9 cellular contexts compared by ENCODE assay signal in the genomic region with DNA sequence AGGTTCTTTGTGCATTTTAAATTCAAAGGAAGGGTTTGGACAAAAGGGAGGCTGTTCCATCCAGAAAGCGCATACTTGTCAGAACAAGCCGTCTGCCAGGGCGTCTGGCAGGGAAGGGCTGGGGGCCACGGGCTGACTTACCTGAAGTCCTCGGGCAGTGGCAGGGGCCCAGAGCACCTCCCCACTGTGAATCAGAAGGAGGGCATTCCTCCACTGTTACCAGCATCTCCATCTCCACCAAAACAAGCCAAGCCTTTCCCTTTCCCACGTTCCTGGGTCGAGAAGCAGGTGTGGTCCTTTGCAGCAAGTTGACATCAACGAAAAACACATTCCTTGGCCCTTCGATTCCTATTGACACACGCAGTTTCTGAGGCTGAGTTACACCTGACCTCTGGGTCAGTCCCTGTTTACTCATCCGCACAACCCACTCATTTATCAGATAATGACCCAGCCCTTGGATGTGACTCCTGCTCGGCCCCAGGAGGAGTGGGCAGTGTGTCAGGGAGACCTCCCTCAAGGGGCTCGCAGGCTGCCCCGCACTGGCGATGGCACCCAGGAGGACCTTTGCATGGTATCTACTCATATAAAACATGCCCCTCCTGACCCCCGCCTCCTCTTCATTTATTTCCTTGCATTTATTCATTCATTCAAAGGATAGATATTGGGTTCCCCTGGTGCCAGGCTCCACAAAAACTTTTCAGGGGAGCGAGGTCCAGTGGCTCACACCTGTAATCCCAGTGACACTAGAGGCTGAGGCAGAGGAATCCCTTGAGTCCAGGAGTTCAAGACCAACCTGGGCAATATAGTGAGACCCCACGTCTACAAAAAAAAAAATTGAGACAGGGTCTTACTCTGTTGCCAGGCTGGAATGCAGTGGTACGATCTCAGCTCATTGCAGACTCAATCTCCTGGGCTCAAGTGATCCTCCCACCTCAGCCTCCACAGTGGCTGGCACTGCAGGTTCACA.
DNase-seq lines count a peak whose midpoint lies in the region; ATAC-seq and TF ChIP-seq lines count a peak whose summit lies in the region.
"Had no signal": no experiment of that assay in that cellular context is flagged by ENCODE, and none has a peak within 500 bp of the region (broad histone marks: within the 10 kb centered on the region; RNA-seq: fewer than 3 reads in every experiment).

No MANE protein-coding gene starts in this region.

- no peak for TF ChIP-seq POLR2A in upper lobe of left lung (IDR thresholded peaks at IDR 0.05)

- H3K4me3 Mint-ChIP-seq in activated CD4-positive, alpha-beta T cell treated with anti-CD3 and anti-CD28 coated beads, Interleukin-2, amount 10 ng/mL, durations not matched to agents 24 days and 14 days, result no peak overlapping the region
- peak overlapping the region; percentile 54 for H3K4me3 Mint-ChIP-seq in MCF 10A (ENCODE audit: unreplicated experiment)

- no peaks in the 10 kb centered on the region for H3K27me3 ChIP-seq in lower lobe of right lung (ENCODE audit: low read depth)
- H3K27me3 ChIP-seq in upper lobe of left lung, result no peaks in the 10 kb centered on the region

- H3K27ac ChIP-seq in lower lobe of right lung (peak overlapping the region; percentile 69), upper lobe of left lung (peak overlapping the region; percentile 64 to 84 (median 72))

- ATAC-seq in lower lobe of right lung (peak; percentile 65 to 67), upper lobe of left lung (ENCODE audit: low FRiP score in 2 of 2) (peak; percentile 37 to 74), HG02588 (IDR thresholded peaks at IDR 0.05; ENCODE audit: unreplicated experiment) (no peak), HG02610 (IDR thresholded peaks at IDR 0.05; ENCODE audit: unreplicated experiment) (no peak)

- peak overlapping the region; percentile 78 for H3K27ac Mint-ChIP-seq in activated CD4-positive, alpha-beta T cell treated with anti-CD3 and anti-CD28 coated beads, Interleukin-2, amount 10 ng/mL, durations not matched to agents 24 days and 14 days
- H3K27ac Mint-ChIP-seq in MCF 10A (ENCODE audit: low read depth, unreplicated experiment), result peak overlapping the region; percentile 97

- H3K9me3 Mint-ChIP-seq in activated CD4-positive, alpha-beta T cell treated with anti-CD3 and anti-CD28 coated beads, Interleukin-2, amount 10 ng/mL, durations not matched to agents 24 days and 14 days, result no peaks in the 10 kb centered on the region
- no peaks in the 10 kb centered on the region for H3K9me3 Mint-ChIP-seq in MCF 10A (ENCODE audit: unreplicated experiment)

- peaks cover 32% of the 10 kb centered on the region for H3K4me1 Mint-ChIP-seq in activated CD4-positive, alpha-beta T cell treated with anti-CD3 and anti-CD28 coated beads, Interleukin-2, amount 10 ng/mL, durations not matched to agents 24 days and 14 days
- H3K4me1 Mint-ChIP-seq in MCF 10A (ENCODE audit: insufficient read depth, unreplicated experiment), result peaks cover 52% of the 10 kb centered on the region

- TF ChIP-seq EP300 in upper lobe of left lung (IDR thresholded peaks at IDR 0.05), result peak in 1 of 4 donors; percentile 32

- CTCF ChIA-PET in MCF 10A (lab: Yijun Ruan, JAX), result interaction anchor here (0.6 to 3.9 kb wide), 23 partner anchors 8 to 582 kb away, joined by 3 to 22 read pairs (median 4); no protein-coding TSS in a partner anchor

- H3K27me3 Mint-ChIP-seq in activated CD4-positive, alpha-beta T cell treated with anti-CD3 and anti-CD28 coated beads, Interleukin-2, amount 10 ng/mL, durations not matched to agents 24 days and 14 days, result no peaks in the 10 kb centered on the region
- no peaks in the 10 kb centered on the region for H3K27me3 Mint-ChIP-seq in MCF 10A (ENCODE audit: insufficient read depth, unreplicated experiment)

- POLR2A ChIA-PET in MCF 10A (lab: Yijun Ruan, JAX), result interaction anchor here (0.6 to 13.9 kb wide), 47 partner anchors 7 to 590 kb away, joined by 3 to 406 read pairs (median 7); partner anchors contain the start of genes IRF2BP2 and TARBP1

- no peak for DNase-seq in activated CD4-positive, alpha-beta T cell treated with anti-CD3 and anti-CD28 coated beads, Interleukin-2, amount 10 ng/mL, durations not matched to agents 24 days and 14 days
- no peak for DNase-seq in activated CD4-positive, alpha-beta T cell treated with anti-CD3 and anti-CD28 coated beads, Interleukin-2, amount 50 U/mL, for 48 hours
- DNase-seq in MCF 10A (ENCODE audit: unreplicated experiment) (peak; percentile 99), lower lobe of right lung (peak; percentile 71), upper lobe of left lung (peak in 1 of 2 donors; percentile 42), NCI-H2196 treated with DMSO at 0.1 percent for 48 hours (lab: John Stamatoyannopoulos, UW; ENCODE audit: unreplicated experiment) (no peak)
- DNase-seq: NCI-H1930 had no signal

- TSS peak; percentile 85 for BruUV-seq in MCF 10A (replicated peaks; lab: Mats Ljungman, UMichigan)

- no peak for TF ChIP-seq CTCF in MCF 10A (IDR thresholded peaks at IDR 0.05; ENCODE audit: unreplicated experiment)
- no peak for TF ChIP-seq CTCF in lower lobe of right lung (IDR thresholded peaks at IDR 0.05)
- no peak for TF ChIP-seq CTCF in upper lobe of left lung (IDR thresholded peaks at IDR 0.05)

- peaks cover 4% of the 10 kb centered on the region for H3K36me3 Mint-ChIP-seq in activated CD4-positive, alpha-beta T cell treated with anti-CD3 and anti-CD28 coated beads, Interleukin-2, amount 10 ng/mL, durations not matched to agents 24 days and 14 days (ENCODE audit: low read depth)
- peaks cover 17% of the 10 kb centered on the region for H3K36me3 Mint-ChIP-seq in MCF 10A (ENCODE audit: insufficient read depth, unreplicated experiment)

- H3K4me3 ChIP-seq in lower lobe of right lung (no peak overlapping the region), upper lobe of left lung (no peak overlapping the region)

- H3K4me1 ChIP-seq in lower lobe of right lung, result peaks cover 53% of the 10 kb centered on the region
- H3K4me1 ChIP-seq in upper lobe of left lung, result peaks cover 24 to 49% (median 37%) of the 10 kb centered on the region in 4 donors

- H3K36me3 ChIP-seq in lower lobe of right lung (no peaks in the 10 kb centered on the region), upper lobe of left lung (no peaks in the 10 kb centered on the region)

- H3K9me3 ChIP-seq in lower lobe of right lung, result no peaks in the 10 kb centered on the region
- H3K9me3 ChIP-seq in upper lobe of left lung, result no peaks in the 10 kb centered on the region

- WGBS in upper lobe of left lung, 2 donors, result 70 to 81% methylated on average over 18 to 19 of the region's 19 CpGs

- intact Hi-C loops in activated CD4-positive, alpha-beta T cell treated with anti-CD3 and anti-CD28 coated beads, Interleukin-2, amount 10 ng/mL, durations not matched to agents 24 days and 14 days (cut with micrococcal nuclease), result no loop called here
- intact Hi-C loops in MCF 10A (cut with micrococcal nuclease), result loop anchor here (1.0 kb wide), 1 partner anchor 71 kb away; no protein-coding TSS in a partner anchor
- intact Hi-C loops in lower lobe of right lung (cut with DNase I), result no loop called here

Comparison
In these comparisons a context has a peak if more than half of its experiments do, and no peak if none do; other contexts are left out.
1. DNase-seq: peak in MCF 10A (single experiment) and lower lobe of right lung (single experiment); none in activated CD4-positive, alpha-beta T cell treated with anti-CD3 and anti-CD28 coated beads, Interleukin-2, amount 10 ng/mL, durations not matched to agents 24 days and 14 days (single experiment), activated CD4-positive, alpha-beta T cell treated with anti-CD3 and anti-CD28 coated beads, Interleukin-2, amount 50 U/mL, for 48 hours (0 of 2) and NCI-H2196 treated with DMSO at 0.1 percent for 48 hours (single experiment).
2. ATAC-seq: peak in lower lobe of right lung (2 of 2) and upper lobe of left lung (2 of 2); none in HG02588 (single experiment) and HG02610 (single experiment).